In genomic region chr1:218674280-218674773, GRCh38 we compare ENCODE assay signal across 1 cellular context.
TF ChIP-seq lines count a peak whose summit lies in the region.

No MANE protein-coding gene starts in this region.

TF ChIP-seq in HepG2, 621 proteins besides CTCF, POLR2A, EP300 and RAD21 (continued from another document):
- TF ChIP-seq GFI1 (CRISPR knock-in tag; IDR thresholded peaks at IDR 0.05; ENCODE audit: borderline replicate concordance) (no peak), NR2F2 (IDR thresholded peaks at IDR 0.05; ENCODE audit: borderline replicate concordance, low read depth) (no peak), ZNF562 (CRISPR knock-in tag; IDR thresholded peaks at IDR 0.05; ENCODE audit: borderline replicate concordance) (no peak), ELK4 (CRISPR knock-in tag; IDR thresholded peaks at IDR 0.05; ENCODE audit: borderline replicate concordance) (no peak), ZEB1 (IDR thresholded peaks at IDR 0.05; ENCODE audit: insufficient replicate concordance, low read depth) (no peak), SUZ12 (IDR thresholded peaks at IDR 0.05; ENCODE audit: low read depth, low read length) (no peak)
